ENCODE assay signal across 3 cellular contexts in the genomic region with DNA sequence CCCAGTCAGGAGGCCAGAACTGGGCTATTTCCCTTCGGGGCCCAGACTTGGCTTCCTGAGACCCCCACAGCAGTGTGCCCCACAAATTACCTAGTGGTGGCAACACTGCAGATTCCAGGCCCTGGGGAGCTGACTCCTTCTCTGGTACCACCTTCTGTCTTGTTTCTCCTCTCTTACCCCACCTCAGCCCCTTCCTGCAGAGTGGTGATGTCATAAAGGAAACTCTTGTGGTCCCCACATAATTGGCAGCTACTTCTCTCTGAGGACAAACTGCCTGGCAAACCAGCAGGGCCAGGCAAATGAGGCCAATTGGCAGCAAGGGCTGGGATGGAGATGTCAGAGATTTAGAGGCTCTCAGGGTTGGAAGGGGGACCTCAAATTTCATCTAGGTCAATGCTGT. TPM values are rescaled to one million over a fixed set of nuclear protein-coding genes. Genes with fewer than 3 reads are reported as not detected.
"Had no signal": no experiment of that assay in that cellular context is flagged by ENCODE, and none has a peak within 500 bp of the region (broad histone marks: within the 10 kb centered on the region; RNA-seq: fewer than 3 reads in every experiment).

No MANE protein-coding gene starts in this region.

RNA-seq across cellular contexts. Expression of a gene that starts 44.6 kb away (rescaled TPM):
- total RNA-seq: K562, M059J, SJSA1 had no signal
